Comparison of ENCODE assay signal across 12 cellular contexts in genomic region chr2:61775956-61776570, GRCh38.
A peak's percentile ranks its signal among the peaks of the same experiment; 100 is the strongest.
DNase-seq lines count a peak whose midpoint lies in the region; ATAC-seq and TF ChIP-seq lines count a peak whose summit lies in the region.
"Had no signal": no experiment of that assay in that cellular context is flagged by ENCODE, and none has a peak within 500 bp of the region (broad histone marks: within the 10 kb centered on the region; RNA-seq: fewer than 3 reads in every experiment).

No MANE protein-coding gene starts in this region.

- H3K9me3 Mint-ChIP-seq in Calu3 (ENCODE audit: low read depth, unreplicated experiment), result no peaks in the 10 kb centered on the region

- peak; percentile 36 for DNase-seq in germinal center (ENCODE audit: low spot score)
- DNase-seq in DMS53 (lab: John Stamatoyannopoulos, UW), result no peak
- DNase-seq in Calu3, result no peak
- no peak for DNase-seq in activated naive CD4-positive, alpha-beta T cell (lab: John Stamatoyannopoulos, UW)
- DNase-seq in mucosa of gallbladder (ENCODE audit: low spot score), result no peak
- DNase-seq: activated naive CD4-positive, alpha-beta T cell treated with anti-CD3 and anti-CD28 coated beads, Interleukin-2, amount 50 U/mL, for 16 hours; DMS79 treated with DMSO at 0.1 percent for 48 hours; gastrocnemius medialis had no signal

- H3K27me3 Mint-ChIP-seq in Calu3 (ENCODE audit: unreplicated experiment), result no peaks in the 10 kb centered on the region

- intact Hi-C loops in Calu3 (cut with micrococcal nuclease; ENCODE audit: unreplicated experiment), result no loop called here

- ATAC-seq in GM18870 (IDR thresholded peaks at IDR 0.05; ENCODE audit: unreplicated experiment) (peak; percentile 86), GM21786 (IDR thresholded peaks at IDR 0.05; ENCODE audit: unreplicated experiment) (peak; percentile 91), HG03432 (IDR thresholded peaks at IDR 0.05; ENCODE audit: unreplicated experiment) (peak; percentile 90)
- ATAC-seq: gastrocnemius medialis, HCT116 had no signal

- H3K4me3 Mint-ChIP-seq in Calu3 (ENCODE audit: low read depth, unreplicated experiment), result no peak overlapping the region

- no TSS peak for BruUV-seq in Calu3 (replicated peaks; lab: Mats Ljungman, UMichigan)

- no peaks in the 10 kb centered on the region for H3K36me3 Mint-ChIP-seq in Calu3 (ENCODE audit: insufficient read depth, unreplicated experiment)

- CTCF ChIA-PET in Calu3 (lab: Charles Lee), result interaction anchor here (1.2 kb wide), 1 partner anchor 45 kb away, joined by 4 read pairs; no protein-coding TSS in a partner anchor

- no peak overlapping the region for H3K27ac Mint-ChIP-seq in Calu3 (ENCODE audit: unreplicated experiment)

- peaks cover 10% of the 10 kb centered on the region for H3K4me1 Mint-ChIP-seq in Calu3 (ENCODE audit: low read depth, unreplicated experiment)

- no peak for TF ChIP-seq CTCF in Calu3 (IDR thresholded peaks at IDR 0.05; ENCODE audit: unreplicated experiment)
